1 cellular context compared by ENCODE assay signal in the genomic region with DNA sequence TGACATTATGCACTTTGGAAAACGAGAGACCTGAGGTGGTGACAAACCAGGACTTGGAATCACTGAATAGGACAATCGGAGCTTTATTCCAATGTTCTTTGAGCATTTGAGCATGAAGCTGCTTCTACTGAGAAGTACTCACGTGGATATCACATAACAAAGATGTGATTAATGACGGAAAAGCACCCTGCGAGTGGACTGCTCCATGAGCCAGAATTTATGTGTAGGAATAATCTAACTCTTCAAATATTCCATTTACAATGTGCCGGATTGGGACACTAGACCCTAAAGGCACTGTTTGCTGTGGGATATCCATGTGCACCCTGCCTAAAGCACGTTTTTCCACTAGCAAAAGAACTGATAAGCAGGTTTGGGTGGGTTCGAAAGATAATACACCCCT.
A peak's percentile ranks its signal among the peaks of the same experiment; 100 is the strongest.
TF ChIP-seq lines count a peak whose summit lies in the region.

No MANE protein-coding gene starts in this region.

TF ChIP-seq in HepG2, 621 proteins besides CTCF, POLR2A, EP300 and RAD21:
- TF ChIP-seq, protein P1, sequence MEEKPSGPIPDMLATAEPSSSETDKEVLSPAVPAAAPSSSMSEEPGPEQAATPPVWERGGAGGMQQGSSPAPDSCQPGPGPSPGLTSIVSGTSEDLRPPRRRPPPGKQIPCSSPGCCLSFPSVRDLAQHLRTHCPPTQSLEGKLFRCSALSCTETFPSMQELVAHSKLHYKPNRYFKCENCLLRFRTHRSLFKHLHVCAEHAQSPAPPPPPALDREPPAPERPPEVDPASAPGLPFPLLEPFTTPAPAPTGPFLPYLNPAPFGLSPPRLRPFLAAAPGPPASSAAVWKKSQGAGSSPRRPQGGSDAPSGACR (CRISPR knock-in tag; IDR thresholded peaks at IDR 0.05): no peak
- TF ChIP-seq ELF4 (CRISPR knock-in tag; IDR thresholded peaks at IDR 0.05; ENCODE audit: borderline replicate concordance): 0 out of 2 replicates have a peak, but pooled peaks have one; percentile 6
- TF ChIP-seq, protein P2, sequence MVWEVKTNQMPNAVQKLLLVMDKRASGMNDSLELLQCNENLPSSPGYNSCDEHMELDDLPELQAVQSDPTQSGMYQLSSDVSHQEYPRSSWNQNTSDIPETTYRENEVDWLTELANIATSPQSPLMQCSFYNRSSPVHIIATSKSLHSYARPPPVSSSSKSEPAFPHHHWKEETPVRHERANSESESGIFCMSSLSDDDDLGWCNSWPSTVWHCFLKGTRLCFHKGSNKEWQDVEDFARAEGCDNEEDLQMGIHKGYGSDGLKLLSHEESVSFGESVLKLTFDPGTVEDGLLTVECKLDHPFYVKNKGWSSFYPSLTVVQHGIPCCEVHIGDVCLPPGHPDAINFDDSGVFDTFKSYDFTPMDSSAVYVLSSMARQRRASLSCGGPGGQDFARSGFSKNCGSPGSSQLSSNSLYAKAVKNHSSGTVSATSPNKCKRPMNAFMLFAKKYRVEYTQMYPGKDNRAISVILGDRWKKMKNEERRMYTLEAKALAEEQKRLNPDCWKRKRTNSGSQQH (CRISPR knock-in tag; IDR thresholded peaks at IDR 0.05; ENCODE audit: low read depth): 0 out of 2 replicates have a peak, but pooled peaks have one; percentile 33
